ENCODE assay signal across 12 cellular contexts in the genomic region with DNA sequence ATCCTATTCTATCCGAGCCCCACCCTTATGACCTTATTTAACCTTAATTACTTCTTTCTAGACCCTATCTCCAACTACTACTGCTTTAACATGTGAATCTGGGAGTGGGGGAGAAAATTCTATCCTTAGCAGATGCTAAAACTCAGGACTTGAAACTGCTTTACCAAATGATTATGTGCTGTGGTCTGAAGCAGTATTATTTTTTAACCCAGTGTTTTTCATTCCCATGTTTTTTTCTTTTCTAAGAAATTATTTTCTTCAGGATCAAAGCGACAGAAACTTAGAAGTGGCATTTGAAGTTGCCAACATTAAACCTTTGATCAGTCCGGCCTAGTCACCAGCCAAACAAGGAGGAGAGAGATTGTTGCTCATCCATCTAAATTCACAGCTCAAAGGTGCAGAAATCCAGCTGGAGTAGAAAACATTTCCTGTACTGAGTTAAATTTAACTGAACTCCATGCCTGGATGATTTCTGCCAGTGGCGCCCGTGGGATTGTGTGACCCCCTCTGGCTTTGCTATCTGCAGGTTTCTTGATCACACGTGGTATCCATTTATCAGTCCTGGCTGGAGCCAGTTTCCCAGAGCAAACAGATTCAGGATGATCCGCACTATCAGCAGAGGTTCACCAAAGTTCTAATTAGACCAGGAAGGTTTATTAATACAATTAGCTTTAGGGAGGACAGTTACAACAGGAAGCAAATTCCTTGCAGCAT.
A peak's percentile ranks its signal among the peaks of the same experiment; 100 is the strongest.
DNase-seq lines count a peak whose midpoint lies in the region; ATAC-seq, FAIRE-seq and TF ChIP-seq lines count a peak whose summit lies in the region.
"Had no signal": no experiment of that assay in that cellular context is flagged by ENCODE, and none has a peak within 500 bp of the region (broad histone marks: within the 10 kb centered on the region; RNA-seq: fewer than 3 reads in every experiment).

No MANE protein-coding gene starts in this region.

- TF ChIP-seq CTCF in liver (IDR thresholded peaks at IDR 0.05; ENCODE audit: low read depth, low read length, missing input control) (no peak), HepG2 (CRISPR knock-in tag; IDR thresholded peaks at IDR 0.05) (no peak)

- no peaks in the 10 kb centered on the region for H3K9me3 Mint-ChIP-seq in activated CD4-positive, alpha-beta T cell treated with anti-CD3 and anti-CD28 coated beads for 36 hours (ENCODE audit: low read depth)

- H3K27ac ChIP-seq in liver (ENCODE audit: low read depth in 1 of 2, low read length in 2 of 2) (no peak overlapping the region), HepG2 (ENCODE audit: extremely low read length, insufficient read depth, low read length) (no peak overlapping the region), mesodermal cell (ENCODE audit: low read depth, low read length, severe bottlenecking) (peak overlapping the region; percentile 62)

- TF ChIP-seq EP300 in HepG2 (IDR thresholded peaks at IDR 0.05; ENCODE audit: low read depth in 2 of 2, low read length in 2 of 2) (no peak), HepG2 (CRISPR knock-in tag; IDR thresholded peaks at IDR 0.05; ENCODE audit: borderline replicate concordance) (no peak)

- CTCF ChIA-PET in HepG2 (lab: Yijun Ruan, JAX; ENCODE audit: low intra/inter-chr PET ratio, low total read pairs), result no interaction called here
- CTCF ChIA-PET in activated CD4-positive, alpha-beta T cell treated with anti-CD3 and anti-CD28 coated beads for 36 hours (lab: Charles Lee), result no interaction called here

- no peak overlapping the region for H3K4me3 Mint-ChIP-seq in activated CD4-positive, alpha-beta T cell treated with anti-CD3 and anti-CD28 coated beads for 36 hours

- in situ Hi-C loops in HepG2 (cut with HindIII; ENCODE audit: extremely low pct_ligation_motif_present, low pct_unique_long_range_greater_than_20kb), result no loop called here

- intact Hi-C loops in HepG2 (cut with micrococcal nuclease; ENCODE audit: unreplicated experiment), result no loop called here
- intact Hi-C loops in activated CD4-positive, alpha-beta T cell treated with anti-CD3 and anti-CD28 coated beads for 36 hours (cut with DNase I, micrococcal nuclease), result no loop called here

- BruUV-seq in HepG2 (replicated peaks; lab: Mats Ljungman, UMichigan), result no TSS peak

- no peak overlapping the region for H3K9ac ChIP-seq in liver (ENCODE audit: low read depth in 1 of 2, low read length in 2 of 2)
- H3K9ac ChIP-seq in HepG2 (ENCODE audit: insufficient read depth, low read depth, low read length), result no peak overlapping the region

- H3K4me2 ChIP-seq in HepG2 (ENCODE audit: low read depth, low read length), result no peak overlapping the region

- H3K4me1 ChIP-seq in liver (ENCODE audit: control insufficient read depth in 4 of 4, insufficient read depth in 4 of 4, low read length in 3 of 4), result peaks cover 0 to 3% (median 0%) of the 10 kb centered on the region in 4 donors
- no peaks in the 10 kb centered on the region for H3K4me1 ChIP-seq in HepG2 (ENCODE audit: insufficient read depth, low read length)
- H3K4me1 ChIP-seq in mesodermal cell (ENCODE audit: control insufficient read depth, insufficient read depth, low read length, poor library complexity, severe bottlenecking), result peaks cover 8% of the 10 kb centered on the region

- H3K27me3 ChIP-seq in liver (ENCODE audit: control insufficient read depth in 4 of 4, insufficient read depth in 4 of 4, low read length in 3 of 4) (no peaks in the 10 kb centered on the region), HepG2 (ENCODE audit: control insufficient read depth in 1 of 2, insufficient read depth in 2 of 2, low read length in 2 of 2) (no peaks in the 10 kb centered on the region)

- no peak for FAIRE-seq in HepG2 (lab: Jason Lieb, UNC)
- FAIRE-seq: HTR-8/SVneo had no signal

- no peaks in the 10 kb centered on the region for H3K36me3 ChIP-seq in liver (ENCODE audit: control insufficient read depth in 4 of 4, insufficient read depth in 3 of 4, low read depth in 1 of 4, low read length in 3 of 4)
- no peaks in the 10 kb centered on the region; a peak in 1 of 5 replicates for H3K36me3 ChIP-seq in HepG2 (replicated peaks in 1 of 2; ENCODE audit: control insufficient read depth in 1 of 2, insufficient read depth in 2 of 2, low read length in 2 of 2)
- no peaks in the 10 kb centered on the region for H3K36me3 ChIP-seq in mesodermal cell (ENCODE audit: control insufficient read depth, insufficient read depth, low read length)

- POLR2A ChIA-PET in HepG2 (lab: Yijun Ruan, JAX), result no interaction called here
- POLR2A ChIA-PET in activated CD4-positive, alpha-beta T cell treated with anti-CD3 and anti-CD28 coated beads for 36 hours (lab: Charles Lee), result no interaction called here

- H3K4me1 Mint-ChIP-seq in activated CD4-positive, alpha-beta T cell treated with anti-CD3 and anti-CD28 coated beads for 36 hours, result no peaks in the 10 kb centered on the region

- H3K79me2 ChIP-seq in HepG2 (ENCODE audit: insufficient read depth, low read length), result no peaks in the 10 kb centered on the region

- H3K27ac Mint-ChIP-seq in activated CD4-positive, alpha-beta T cell treated with anti-CD3 and anti-CD28 coated beads for 36 hours, result no peak overlapping the region

- no peaks in the 10 kb centered on the region for H3K36me3 Mint-ChIP-seq in activated CD4-positive, alpha-beta T cell treated with anti-CD3 and anti-CD28 coated beads for 36 hours (ENCODE audit: low read depth)

- TF ChIP-seq POLR2A in HepG2 (IDR thresholded peaks at IDR 0.05; ENCODE audit: insufficient read depth in 1 of 2, low read depth in 2 of 2, low read length in 2 of 2), result no peak

- 73% methylated on average over 7 of the region's 7 CpGs for WGBS in liver
- 94% methylated on average over 7 of the region's 7 CpGs for WGBS in HepG2 (ENCODE audit: low lambda C conversion rate)
- WGBS in mesodermal cell (ENCODE audit: insufficient coverage in 2 of 2), 2 experiments, result 65 to 69% methylated on average over 3 to 5 of the region's 7 CpGs

- no peak for DNase-seq in HepG2 (ENCODE audit: low spot score)
- peak; percentile 20 to 29 for DNase-seq in dermis microvascular lymphatic vessel endothelial cell (ENCODE audit: low read depth in 2 of 2)
- DNase-seq in activated CD4-positive, alpha-beta T cell treated with anti-CD3 and anti-CD28 coated beads, Interleukin-2, amount 50 U/mL, for 48 hours, result no peak
- DNase-seq in activated CD4-positive, alpha-beta T cell treated with anti-CD3 and anti-CD28 coated beads for 36 hours, result no peak
- no peak for DNase-seq in DMS153 treated with DMSO at 0.1 percent for 48 hours (lab: John Stamatoyannopoulos, UW; ENCODE audit: unreplicated experiment)
- DNase-seq: activated naive CD4-positive, alpha-beta T cell treated with Interleukin-2 at 50 U/mL for 16 hours; NCI-H1048; nucleus accumbens had no signal

- no peak for ATAC-seq in HepG2
- ATAC-seq in GM21529 (IDR thresholded peaks at IDR 0.05; ENCODE audit: unreplicated experiment), result no peak
- no peak for ATAC-seq in activated CD4-positive, alpha-beta T cell treated with anti-CD3 and anti-CD28 coated beads for 36 hours

- H3K4me3 ChIP-seq in liver (ENCODE audit: low read depth in 1 of 3, low read length in 3 of 3) (no peak overlapping the region), HepG2 (replicated peaks in 1 of 3; ENCODE audit: insufficient read depth in 1 of 3, low read depth in 2 of 3, low read length in 3 of 3) (no peak overlapping the region), mesodermal cell (ENCODE audit: extremely low read depth, insufficient read depth, low read length, poor library complexity, severe bottlenecking) (no peak overlapping the region)

- H2AFZ ChIP-seq in HepG2 (ENCODE audit: low read length), result no peak overlapping the region

- TF ChIP-seq RAD21 in liver (IDR thresholded peaks at IDR 0.05) (no peak), HepG2 (CRISPR knock-in tag; IDR thresholded peaks at IDR 0.05) (no peak)

- peaks cover 2% of the 10 kb centered on the region for H3K27me3 Mint-ChIP-seq in activated CD4-positive, alpha-beta T cell treated with anti-CD3 and anti-CD28 coated beads for 36 hours

- no peaks in the 10 kb centered on the region for H4K20me1 ChIP-seq in HepG2 (ENCODE audit: insufficient read depth, low read length)

- H3K9me3 ChIP-seq in liver (ENCODE audit: control insufficient read depth in 4 of 4, low read length in 3 of 4), result no peaks in the 10 kb centered on the region
- no peaks in the 10 kb centered on the region for H3K9me3 ChIP-seq in HepG2 (ENCODE audit: low read length)
- H3K9me3 ChIP-seq in mesodermal cell (ENCODE audit: control insufficient read depth, low read length), result no peaks in the 10 kb centered on the region

TF ChIP-seq in liver, 16 proteins besides CTCF, POLR2A, EP300 and RAD21:
- TF ChIP-seq NR2F2 (IDR thresholded peaks at IDR 0.05), result peak; percentile 31
- TF ChIP-seq, protein P1, sequence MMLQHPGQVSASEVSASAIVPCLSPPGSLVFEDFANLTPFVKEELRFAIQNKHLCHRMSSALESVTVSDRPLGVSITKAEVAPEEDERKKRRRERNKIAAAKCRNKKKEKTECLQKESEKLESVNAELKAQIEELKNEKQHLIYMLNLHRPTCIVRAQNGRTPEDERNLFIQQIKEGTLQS (IDR thresholded peaks at IDR 0.05), result no peak

TF ChIP-seq in HepG2, 621 proteins besides CTCF, POLR2A, EP300 and RAD21 (continues in another document):
- TF ChIP-seq, protein P2, sequence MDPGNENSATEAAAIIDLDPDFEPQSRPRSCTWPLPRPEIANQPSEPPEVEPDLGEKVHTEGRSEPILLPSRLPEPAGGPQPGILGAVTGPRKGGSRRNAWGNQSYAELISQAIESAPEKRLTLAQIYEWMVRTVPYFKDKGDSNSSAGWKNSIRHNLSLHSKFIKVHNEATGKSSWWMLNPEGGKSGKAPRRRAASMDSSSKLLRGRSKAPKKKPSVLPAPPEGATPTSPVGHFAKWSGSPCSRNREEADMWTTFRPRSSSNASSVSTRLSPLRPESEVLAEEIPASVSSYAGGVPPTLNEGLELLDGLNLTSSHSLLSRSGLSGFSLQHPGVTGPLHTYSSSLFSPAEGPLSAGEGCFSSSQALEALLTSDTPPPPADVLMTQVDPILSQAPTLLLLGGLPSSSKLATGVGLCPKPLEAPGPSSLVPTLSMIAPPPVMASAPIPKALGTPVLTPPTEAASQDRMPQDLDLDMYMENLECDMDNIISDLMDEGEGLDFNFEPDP (CRISPR knock-in tag; conservative IDR thresholded peaks at IDR 0.05), result no peak
- TF ChIP-seq GATA4 (IDR thresholded peaks at IDR 0.05; ENCODE audit: borderline replicate concordance, low read depth), result no peak
- TF ChIP-seq ZNF441 (CRISPR knock-in tag; IDR thresholded peaks at IDR 0.05; ENCODE audit: borderline replicate concordance), result no peak
- TF ChIP-seq ATM (IDR thresholded peaks at IDR 0.05; ENCODE audit: borderline replicate concordance), result no peak
- TF ChIP-seq SP4 (CRISPR knock-in tag; IDR thresholded peaks at IDR 0.05), result no peak

Comparison
In these comparisons a context has a peak if more than half of its experiments do, and no peak if none do; other contexts are left out.
1. DNase-seq: peak in dermis microvascular lymphatic vessel endothelial cell (2 of 2); none in HepG2 (single experiment), activated CD4-positive, alpha-beta T cell treated with anti-CD3 and anti-CD28 coated beads, Interleukin-2, amount 50 U/mL, for 48 hours (0 of 2), activated CD4-positive, alpha-beta T cell treated with anti-CD3 and anti-CD28 coated beads for 36 hours (single experiment) and DMS153 treated with DMSO at 0.1 percent for 48 hours (single experiment).